ENCODE assay signal across 8 cellular contexts in genomic region chr15:65869127-65869953, GRCh38. TPM values are rescaled to one million over a fixed set of nuclear protein-coding genes. Genes with fewer than 3 reads are reported as not detected.
DNase-seq lines count a peak whose midpoint lies in the region; ATAC-seq and TF ChIP-seq lines count a peak whose summit lies in the region.

RAB11A (plus strand) TSS chr15:65869491; CDS start chr15:65869586, 95 bp downstream.

- DNase-seq in ELF-1 (ENCODE audit: low read depth, low spot score) (peak; percentile 98), GOT3 (lab: John Stamatoyannopoulos, UW) (peak; percentile 95), RPMI8226 (peak; percentile 100), fibroblast of mammary gland (ENCODE audit: low read depth) (peak; percentile 94), natural killer cell (peak; percentile 94)
- peak; percentile 93 for DNase-seq in stimulated activated naive CD4-positive, alpha-beta T cell treated with Interleukin-2 at 50 U/mL for 16 hours (lab: John Stamatoyannopoulos, UW)

- peaks cover 32% of the 10 kb centered on the region for H3K36me3 Mint-ChIP-seq in activated T-helper 17 cell treated with anti-CD3 and anti-CD28 coated beads, Interleukin-2, amount 50 U/mL, for 72 hours (ENCODE audit: low read depth)
- H3K36me3 Mint-ChIP-seq in natural killer cell = no peaks in the 10 kb centered on the region

- H3K27ac Mint-ChIP-seq in activated T-helper 17 cell treated with anti-CD3 and anti-CD28 coated beads, Interleukin-2, amount 50 U/mL, for 72 hours = peak within 1 kb of the TSS; percentile 100
- peak within 1 kb of the TSS; percentile 98 to 100 for H3K27ac Mint-ChIP-seq in natural killer cell

- intact Hi-C loops in natural killer cell (cut with micrococcal nuclease) = loop anchor here (1.0 to 2.0 kb wide), 3 partner anchors 77 to 352 kb away; partner anchors contain the start of genes DENND4A, DPP8 and INTS14

- H3K4me1 Mint-ChIP-seq in activated T-helper 17 cell treated with anti-CD3 and anti-CD28 coated beads, Interleukin-2, amount 50 U/mL, for 72 hours = peaks cover 29% of the 10 kb centered on the region
- peaks cover 31 to 40% of the 10 kb centered on the region in 2 donors for H3K4me1 Mint-ChIP-seq in natural killer cell

- peak within 1 kb of the TSS; percentile 98 for H3K4me3 Mint-ChIP-seq in activated T-helper 17 cell treated with anti-CD3 and anti-CD28 coated beads, Interleukin-2, amount 50 U/mL, for 72 hours
- peak within 1 kb of the TSS; percentile 99 for H3K4me3 Mint-ChIP-seq in natural killer cell

- no peaks in the 10 kb centered on the region for H3K9me3 Mint-ChIP-seq in activated T-helper 17 cell treated with anti-CD3 and anti-CD28 coated beads, Interleukin-2, amount 50 U/mL, for 72 hours
- H3K9me3 Mint-ChIP-seq in natural killer cell = no peaks in the 10 kb centered on the region

- ATAC-seq in activated T-helper 17 cell treated with anti-CD3 and anti-CD28 coated beads, Interleukin-2, amount 50 U/mL, for 72 hours (replicated peaks) = peak; percentile 96
- peak; percentile 90 to 98 (median 93) for ATAC-seq in natural killer cell

- no peaks in the 10 kb centered on the region for H3K27me3 Mint-ChIP-seq in activated T-helper 17 cell treated with anti-CD3 and anti-CD28 coated beads, Interleukin-2, amount 50 U/mL, for 72 hours
- no peaks in the 10 kb centered on the region for H3K27me3 Mint-ChIP-seq in natural killer cell (ENCODE audit: low read depth in 2 of 2)

- TF ChIP-seq CTCF in LNCAP (IDR thresholded peaks at IDR 0.05) = peak; percentile 33; the same call in 1 of the 2 replicates
- no peak for TF ChIP-seq CTCF in fibroblast of mammary gland (conservative IDR thresholded peaks at IDR 0.05; ENCODE audit: control insufficient read depth, insufficient read depth, low read depth, low read length)
- peak; percentile 61 for TF ChIP-seq CTCF in natural killer cell (IDR thresholded peaks at IDR 0.05)

- H3K4me3 ChIP-seq in fibroblast of mammary gland (ENCODE audit: control insufficient read depth, low read depth, low read length) = peak within 1 kb of the TSS; percentile 97

RNA-seq across cellular contexts. Expression of gene RAB11A, which starts in this region (rescaled TPM):
- total RNA-seq in activated T-helper 17 cell treated with anti-CD3 and anti-CD28 coated beads, Interleukin-2, amount 50 U/mL, for 72 hours = 100 to 1,000 TPM; 108 to 143 TPM
- 10 to 100 TPM; 84.7 to 97.1 (median 87.5) TPM for total RNA-seq in natural killer cell

Comparison
In these comparisons a context has a peak if more than half of its experiments do, and no peak if none do; other contexts are left out.
1. Peak in every context shown above with its lines: DNase-seq, ATAC-seq and H3K4me3 ChIP-seq.